Comparison of ENCODE assay signal across 10 cellular contexts in genomic region chr6:85864453-85865401, GRCh38.
DNase-seq lines count a peak whose midpoint lies in the region; ATAC-seq and TF ChIP-seq lines count a peak whose summit lies in the region.
"Had no signal": no experiment of that assay in that cellular context is flagged by ENCODE, and none has a peak within 500 bp of the region (broad histone marks: within the 10 kb centered on the region; RNA-seq: fewer than 3 reads in every experiment).

No MANE protein-coding gene starts in this region.

- H3K4me3 ChIP-seq in thyroid gland (replicated peaks in 1 of 3) (peak overlapping the region in 1 of 3 donors; percentile 25), GM23338 (no peak overlapping the region)

- H2AFZ ChIP-seq in GM23338: no peak overlapping the region; the same call in 1 of the 2 replicates

- H3K27ac ChIP-seq in thyroid gland (peak overlapping the region; percentile 24 to 60 (median 46)), GM23338 (ENCODE audit: low read depth) (no peak overlapping the region)
- H3K27ac ChIP-seq: neutrophil had no signal

- no peaks in the 10 kb centered on the region for H4K20me1 ChIP-seq in GM23338 (replicated peaks; ENCODE audit: insufficient read depth)

- H3K9me2 ChIP-seq in GM23338 (ENCODE audit: insufficient read depth): no peaks in the 10 kb centered on the region

- no peak overlapping the region for H3K27ac Mint-ChIP-seq in GM23338
- H3K27ac Mint-ChIP-seq: activated T-cell treated with anti-CD3 and anti-CD28 coated beads, Interleukin-2, amount 50 U/mL, for 24 hours had no signal

- no peak overlapping the region for H3K4me3 Mint-ChIP-seq in GM23338
- H3K4me3 Mint-ChIP-seq: activated T-cell treated with anti-CD3 and anti-CD28 coated beads, Interleukin-2, amount 50 U/mL, for 24 hours had no signal

- no peak for TF ChIP-seq CTCF in thyroid gland (IDR thresholded peaks at IDR 0.05)
- no peak for TF ChIP-seq CTCF in GM23338 (conservative IDR thresholded peaks at IDR 0.05; ENCODE audit: low read depth in 2 of 2)

- no peaks in the 10 kb centered on the region for H3K4me1 Mint-ChIP-seq in GM23338

- no peaks in the 10 kb centered on the region for H3K79me2 ChIP-seq in GM23338 (replicated peaks; ENCODE audit: insufficient read depth)

- WGBS in thyroid gland, 2 donors: 27 to 35% methylated on average over 7 of the region's 7 CpGs

- DNase-seq in astrocyte of the hippocampus (ENCODE audit: low read depth, low spot score) (peak; percentile 20), left ventricle myocardium superior (no peak), thyroid gland (peak; percentile 32 to 46), GM23338 (ENCODE audit: low spot score) (no peak), DMS153 treated with DMSO at 0.1 percent for 48 hours (lab: John Stamatoyannopoulos, UW; ENCODE audit: unreplicated experiment) (no peak)
- no peak for DNase-seq in activated CD4-positive, alpha-beta T cell treated with anti-CD3 and anti-CD28 coated beads, Interleukin-2, amount 50 U/mL, for 4 hours
- DNase-seq: activated T-cell treated with anti-CD3 and anti-CD28 coated beads, Interleukin-2, amount 50 U/mL, for 24 hours; NCI-H1092 had no signal

- H3K27me3 Mint-ChIP-seq in GM23338 (ENCODE audit: insufficient read depth, low read depth, poor library complexity): peaks cover 2% of the 10 kb centered on the region

- H3K4me1 ChIP-seq in thyroid gland (peaks cover 11 to 25% of the 10 kb centered on the region in 2 donors), GM23338 (ENCODE audit: insufficient read depth) (no peaks in the 10 kb centered on the region)

- ATAC-seq in HG02763 (IDR thresholded peaks at IDR 0.05; ENCODE audit: unreplicated experiment) (peak; percentile 12), left ventricle myocardium superior (peak; percentile 64), GM23338 (no peak)

- no peaks in the 10 kb centered on the region for H3K27me3 ChIP-seq in thyroid gland
- no peaks in the 10 kb centered on the region for H3K27me3 ChIP-seq in GM23338 (ENCODE audit: insufficient read depth)
- H3K27me3 ChIP-seq: neutrophil had no signal

- H3K9me3 ChIP-seq in thyroid gland: no peaks in the 10 kb centered on the region
- H3K9me3 ChIP-seq: neutrophil had no signal

- no peak overlapping the region for H3K4me2 ChIP-seq in GM23338

- intact Hi-C loops in left ventricle myocardium superior (cut with micrococcal nuclease) (no loop called here), thyroid gland (cut with DNase I) (no loop called here)

- no peaks in the 10 kb centered on the region for H3K36me3 ChIP-seq in thyroid gland
- no peaks in the 10 kb centered on the region for H3K36me3 ChIP-seq in GM23338 (ENCODE audit: insufficient read depth)
- H3K36me3 ChIP-seq: neutrophil had no signal

- no peaks in the 10 kb centered on the region for H3F3A ChIP-seq in GM23338 (replicated peaks; ENCODE audit: low read depth)

- TF ChIP-seq POLR2A in thyroid gland (IDR thresholded peaks at IDR 0.05): no peak

- no peaks in the 10 kb centered on the region for H3K36me3 Mint-ChIP-seq in GM23338 (ENCODE audit: low read depth)

- peaks cover 5% of the 10 kb centered on the region for H3K9me3 Mint-ChIP-seq in GM23338
- H3K9me3 Mint-ChIP-seq: activated T-cell treated with anti-CD3 and anti-CD28 coated beads, Interleukin-2, amount 50 U/mL, for 24 hours had no signal

TF ChIP-seq in GM23338, 12 proteins besides CTCF, POLR2A, EP300 and RAD21 (continues in another document):
- TF ChIP-seq REST (IDR thresholded peaks at IDR 0.05; ENCODE audit: unreplicated experiment) (no peak), ZNF462 (CRISPR knock-in tag; IDR thresholded peaks at IDR 0.05) (no peak), ZNF331 (CRISPR knock-in tag; IDR thresholded peaks at IDR 0.05; ENCODE audit: low read depth) (no peak), ZNF114 (CRISPR knock-in tag; IDR thresholded peaks at IDR 0.05) (no peak), CREB1 (CRISPR knock-in tag; IDR thresholded peaks at IDR 0.05; ENCODE audit: low read depth) (no peak), JUNB (IDR thresholded peaks at IDR 0.05; ENCODE audit: unreplicated experiment) (no peak), EZH2phosphoT487 (IDR thresholded peaks at IDR 0.05; ENCODE audit: unreplicated experiment) (no peak), EZH2 (IDR thresholded peaks at IDR 0.05; ENCODE audit: low read depth, unreplicated experiment) (no peak), NANOG (IDR thresholded peaks at IDR 0.05; ENCODE audit: borderline replicate concordance) (no peak)

Comparison
In these comparisons a context has a peak if more than half of its experiments do, and no peak if none do; other contexts are left out.
1. DNase-seq: peak in astrocyte of the hippocampus (single experiment) and thyroid gland (2 of 2); none in left ventricle myocardium superior (single experiment), GM23338 (single experiment), activated CD4-positive, alpha-beta T cell treated with anti-CD3 and anti-CD28 coated beads, Interleukin-2, amount 50 U/mL, for 4 hours (0 of 2) and DMS153 treated with DMSO at 0.1 percent for 48 hours (single experiment).